ENCODE assay signal across 10 cellular contexts in genomic region chr7:99795864-99796263, GRCh38. TPM values are rescaled to one million over a fixed set of nuclear protein-coding genes. Genes with fewer than 3 reads are reported as not detected.
"Had no signal": no experiment of that assay in that cellular context is flagged by ENCODE, and none has a peak within 500 bp of the region (broad histone marks: within the 10 kb centered on the region; RNA-seq: fewer than 3 reads in every experiment).

No MANE protein-coding gene starts in this region.

RNA-seq across cellular contexts. Expression of gene CYP3A4, which starts 11.9 kb away (rescaled TPM):
- total RNA-seq: OCI-LY7, PC-3, PC-9, Right ventricle myocardium inferior, RPMI7951, SJCRH30, SJSA1, SK-MEL-5 had no signal
- polyA plus RNA-seq: SK-N-SH had no signal

RNA-seq across cellular contexts. Expression of gene CYP3A43, which starts 31.9 kb away (rescaled TPM):
- total RNA-seq: OCI-LY7, PC-3, PC-9, Right ventricle myocardium inferior, Right ventricle myocardium superior, RPMI7951, SJCRH30, SJSA1, SK-MEL-5 had no signal
- polyA plus RNA-seq: SK-N-SH had no signal
